Comparison of ENCODE assay signal across 7 cellular contexts in genomic region chr10:22427890-22428571, GRCh38.
DNase-seq lines count a peak whose midpoint lies in the region; ATAC-seq and TF ChIP-seq lines count a peak whose summit lies in the region.

No MANE protein-coding gene starts in this region.

- CTCF ChIA-PET in HEK293 (lab: Yijun Ruan, JAX): interaction anchor here (0.6 kb wide), 1 partner anchor 939 kb away, joined by 4 read pairs; no protein-coding TSS in a partner anchor

- ATAC-seq in stimulated activated naive B cell treated with anti-CD40 and anti-IgM and Interleukin-4, amounts not matched to agents 10 μg/mL and 1 μg/mL and 100 μg/mL, for 72 hours (replicated peaks): no peak
- ATAC-seq in HG02571 (IDR thresholded peaks at IDR 0.05; ENCODE audit: unreplicated experiment): no peak
- ATAC-seq in GM19351 (IDR thresholded peaks at IDR 0.05; ENCODE audit: unreplicated experiment): no peak

- H3K4me1 Mint-ChIP-seq in stimulated activated naive B cell treated with anti-CD40 and anti-IgM and Interleukin-4, amounts not matched to agents 10 μg/mL and 1 μg/mL and 100 μg/mL, for 72 hours: peaks cover 9 to 17% of the 10 kb centered on the region in 2 donors

- no peaks in the 10 kb centered on the region for H3K9me3 Mint-ChIP-seq in stimulated activated naive B cell treated with anti-CD40 and anti-IgM and Interleukin-4, amounts not matched to agents 10 μg/mL and 1 μg/mL and 100 μg/mL, for 72 hours

- H3K27ac ChIP-seq in HEK293 (ENCODE audit: extremely low read depth, low read depth, low read length) (peak overlapping the region; percentile 8; the same call in 1 of the 2 replicates), epithelial cell of prostate (peak overlapping the region; percentile 74), skeletal muscle tissue (ENCODE audit: low read depth, low read length) (peak overlapping the region; percentile 15)

- H3K9me3 ChIP-seq in HEK293 (ENCODE audit: control insufficient read depth, insufficient read depth, low read depth, low read length) (no peaks in the 10 kb centered on the region), skeletal muscle tissue (ENCODE audit: control insufficient read depth in 3 of 3, low read length in 3 of 3) (no peaks in the 10 kb centered on the region)

- no peak overlapping the region for H3K9ac ChIP-seq in skeletal muscle tissue (ENCODE audit: low read depth in 1 of 3, low read length in 3 of 3)

- H3K4me3 Mint-ChIP-seq in stimulated activated naive B cell treated with anti-CD40 and anti-IgM and Interleukin-4, amounts not matched to agents 10 μg/mL and 1 μg/mL and 100 μg/mL, for 72 hours: no peak overlapping the region

- H3K36me3 ChIP-seq in HEK293 (ENCODE audit: control insufficient read depth in 2 of 2, insufficient read depth in 1 of 2, low read length in 2 of 2): no peaks in the 10 kb centered on the region
- no peaks in the 10 kb centered on the region for H3K36me3 ChIP-seq in skeletal muscle tissue (ENCODE audit: control insufficient read depth in 3 of 3, insufficient read depth in 3 of 3, low read length in 3 of 3)

- peaks cover 13 to 14% of the 10 kb centered on the region in 2 donors for H3K27me3 Mint-ChIP-seq in stimulated activated naive B cell treated with anti-CD40 and anti-IgM and Interleukin-4, amounts not matched to agents 10 μg/mL and 1 μg/mL and 100 μg/mL, for 72 hours

- DNase-seq in NCI-H524 treated with DMSO at 0.1 percent for 48 hours (lab: John Stamatoyannopoulos, UW) (peak; percentile 76), epithelial cell of prostate (ENCODE audit: low read depth, low spot score) (peak; percentile 73)
- DNase-seq in stimulated activated naive B cell treated with anti-CD40 and anti-IgM and Interleukin-4, amounts not matched to agents 10 μg/mL and 1 μg/mL and 100 μg/mL, for 72 hours: no peak

- H3K36me3 Mint-ChIP-seq in stimulated activated naive B cell treated with anti-CD40 and anti-IgM and Interleukin-4, amounts not matched to agents 10 μg/mL and 1 μg/mL and 100 μg/mL, for 72 hours: no peaks in the 10 kb centered on the region

- no peak for TF ChIP-seq CTCF in HEK293 (tag by site-specific recombination; IDR thresholded peaks at IDR 0.05)

- H3K4me3 ChIP-seq in HEK293 (ENCODE audit: low read depth, low read length) (no peak overlapping the region), skeletal muscle tissue (ENCODE audit: low read length in 3 of 3) (peak overlapping the region in 1 of 3 donors; percentile 9)

- no peak overlapping the region for H3K27ac Mint-ChIP-seq in stimulated activated naive B cell treated with anti-CD40 and anti-IgM and Interleukin-4, amounts not matched to agents 10 μg/mL and 1 μg/mL and 100 μg/mL, for 72 hours

- no peaks in the 10 kb centered on the region for H3K27me3 ChIP-seq in skeletal muscle tissue (ENCODE audit: control insufficient read depth in 3 of 3, insufficient read depth in 3 of 3, low read length in 3 of 3)

- POLR2A ChIA-PET in HEK293 (lab: Yijun Ruan, JAX): no interaction called here

- peaks cover 30% of the 10 kb centered on the region for H3K4me1 ChIP-seq in HEK293 (ENCODE audit: control insufficient read depth, insufficient read depth, low read length)
- H3K4me1 ChIP-seq in skeletal muscle tissue (ENCODE audit: control insufficient read depth in 3 of 3, insufficient read depth in 3 of 3, low read length in 3 of 3): peaks cover 11 to 18% (median 18%) of the 10 kb centered on the region in 3 donors

TF ChIP-seq in HEK293, 187 proteins besides CTCF, POLR2A, EP300 and RAD21 (continues in another document):
- TF ChIP-seq, protein P1, sequence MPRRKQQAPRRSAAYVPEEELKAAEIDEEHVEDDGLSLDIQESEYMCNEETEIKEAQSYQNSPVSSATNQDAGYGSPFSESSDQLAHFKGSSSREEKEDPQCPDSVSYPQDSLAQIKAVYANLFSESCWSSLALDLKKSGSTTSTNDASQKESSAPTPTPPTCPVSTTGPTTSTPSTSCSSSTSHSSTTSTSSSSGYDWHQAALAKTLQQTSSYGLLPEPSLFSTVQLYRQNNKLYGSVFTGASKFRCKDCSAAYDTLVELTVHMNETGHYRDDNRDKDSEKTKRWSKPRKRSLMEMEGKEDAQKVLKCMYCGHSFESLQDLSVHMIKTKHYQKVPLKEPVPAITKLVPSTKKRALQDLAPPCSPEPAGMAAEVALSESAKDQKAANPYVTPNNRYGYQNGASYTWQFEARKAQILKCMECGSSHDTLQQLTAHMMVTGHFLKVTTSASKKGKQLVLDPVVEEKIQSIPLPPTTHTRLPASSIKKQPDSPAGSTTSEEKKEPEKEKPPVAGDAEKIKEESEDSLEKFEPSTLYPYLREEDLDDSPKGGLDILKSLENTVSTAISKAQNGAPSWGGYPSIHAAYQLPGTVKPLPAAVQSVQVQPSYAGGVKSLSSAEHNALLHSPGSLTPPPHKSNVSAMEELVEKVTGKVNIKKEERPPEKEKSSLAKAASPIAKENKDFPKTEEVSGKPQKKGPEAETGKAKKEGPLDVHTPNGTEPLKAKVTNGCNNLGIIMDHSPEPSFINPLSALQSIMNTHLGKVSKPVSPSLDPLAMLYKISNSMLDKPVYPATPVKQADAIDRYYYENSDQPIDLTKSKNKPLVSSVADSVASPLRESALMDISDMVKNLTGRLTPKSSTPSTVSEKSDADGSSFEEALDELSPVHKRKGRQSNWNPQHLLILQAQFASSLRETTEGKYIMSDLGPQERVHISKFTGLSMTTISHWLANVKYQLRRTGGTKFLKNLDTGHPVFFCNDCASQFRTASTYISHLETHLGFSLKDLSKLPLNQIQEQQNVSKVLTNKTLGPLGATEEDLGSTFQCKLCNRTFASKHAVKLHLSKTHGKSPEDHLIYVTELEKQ (tag by site-specific recombination; IDR thresholded peaks at IDR 0.05; ENCODE audit: borderline replicate concordance): peak; percentile 89
- no peak for TF ChIP-seq ZNF555 (tag by site-specific recombination; conservative IDR thresholded peaks at IDR 0.05)
- peak; percentile 46; the same call in 1 of the 2 replicates for TF ChIP-seq GLIS2 (tag by site-specific recombination; IDR thresholded peaks at IDR 0.05)
- peak; percentile 98 for TF ChIP-seq SP7 (tag by site-specific recombination; IDR thresholded peaks at IDR 0.05)
- TF ChIP-seq ZNF610 (tag by site-specific recombination; IDR thresholded peaks at IDR 0.05; ENCODE audit: borderline replicate concordance): 0 out of 2 replicates have a peak, but pooled peaks have one; percentile 63
- TF ChIP-seq, protein P2, sequence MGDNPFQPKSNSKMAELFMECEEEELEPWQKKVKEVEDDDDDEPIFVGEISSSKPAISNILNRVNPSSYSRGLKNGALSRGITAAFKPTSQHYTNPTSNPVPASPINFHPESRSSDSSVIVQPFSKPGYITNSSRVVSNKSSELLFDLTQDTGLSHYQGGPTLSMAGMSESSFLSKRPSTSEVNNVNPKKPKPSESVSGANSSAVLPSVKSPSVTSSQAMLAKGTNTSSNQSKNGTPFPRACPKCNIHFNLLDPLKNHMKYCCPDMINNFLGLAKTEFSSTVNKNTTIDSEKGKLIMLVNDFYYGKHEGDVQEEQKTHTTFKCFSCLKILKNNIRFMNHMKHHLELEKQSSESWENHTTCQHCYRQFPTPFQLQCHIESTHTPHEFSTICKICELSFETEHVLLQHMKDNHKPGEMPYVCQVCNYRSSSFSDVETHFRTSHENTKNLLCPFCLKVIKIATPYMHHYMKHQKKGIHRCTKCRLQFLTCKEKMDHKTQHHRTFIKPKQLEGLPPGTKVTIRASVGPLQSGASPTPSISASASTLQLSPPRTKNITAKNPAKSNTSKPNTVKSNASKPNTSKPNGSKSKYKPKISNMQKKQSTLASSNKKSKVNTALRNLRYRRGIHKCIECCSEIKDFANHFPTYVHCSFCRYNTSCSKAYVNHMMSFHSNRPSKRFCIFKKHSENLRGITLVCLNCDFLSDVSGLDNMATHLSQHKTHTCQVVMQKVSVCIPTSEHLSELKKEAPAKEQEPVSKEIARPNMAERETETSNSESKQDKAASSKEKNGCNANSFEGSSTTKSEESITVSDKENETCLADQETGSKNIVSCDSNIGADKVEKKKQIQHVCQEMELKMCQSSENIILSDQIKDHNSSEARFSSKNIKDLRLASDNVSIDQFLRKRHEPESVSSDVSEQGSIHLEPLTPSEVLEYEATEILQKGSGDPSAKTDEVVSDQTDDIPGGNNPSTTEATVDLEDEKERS (tag by site-specific recombination; IDR thresholded peaks at IDR 0.05): no peak
- TF ChIP-seq KLF1 (tag by site-specific recombination; IDR thresholded peaks at IDR 0.05): no peak; the same call in 1 of the 2 replicates
- no peak for TF ChIP-seq ZNF133 (tag by site-specific recombination; IDR thresholded peaks at IDR 0.05)
- no peak for TF ChIP-seq ZNF792 (tag by site-specific recombination; IDR thresholded peaks at IDR 0.05)
- no peak for TF ChIP-seq ZNF341 (tag by site-specific recombination; IDR thresholded peaks at IDR 0.05; ENCODE audit: low read depth)
- no peak for TF ChIP-seq BCL11B (tag by site-specific recombination; IDR thresholded peaks at IDR 0.05; ENCODE audit: low read depth)
- TF ChIP-seq ZNF155 (tag by site-specific recombination; IDR thresholded peaks at IDR 0.05): no peak
- peak; percentile 36; the same call in 1 of the 2 replicates for TF ChIP-seq ZFHX2 (tag by site-specific recombination; conservative IDR thresholded peaks at IDR 0.05)
- peak; percentile 86 for TF ChIP-seq ZNF362 (tag by site-specific recombination; IDR thresholded peaks at IDR 0.05)
- TF ChIP-seq PRDM6 (tag by site-specific recombination; IDR thresholded peaks at IDR 0.05): peak; percentile 96

Comparison
In these comparisons a context has a peak if more than half of its experiments do, and no peak if none do; other contexts are left out.
1. H3K27ac ChIP-seq: peak in every context shown above with its lines; median percentile 74 in epithelial cell of prostate; 15 in skeletal muscle tissue; 8 in HEK293.